ENCODE assay signal across 9 cellular contexts in the genomic region with DNA sequence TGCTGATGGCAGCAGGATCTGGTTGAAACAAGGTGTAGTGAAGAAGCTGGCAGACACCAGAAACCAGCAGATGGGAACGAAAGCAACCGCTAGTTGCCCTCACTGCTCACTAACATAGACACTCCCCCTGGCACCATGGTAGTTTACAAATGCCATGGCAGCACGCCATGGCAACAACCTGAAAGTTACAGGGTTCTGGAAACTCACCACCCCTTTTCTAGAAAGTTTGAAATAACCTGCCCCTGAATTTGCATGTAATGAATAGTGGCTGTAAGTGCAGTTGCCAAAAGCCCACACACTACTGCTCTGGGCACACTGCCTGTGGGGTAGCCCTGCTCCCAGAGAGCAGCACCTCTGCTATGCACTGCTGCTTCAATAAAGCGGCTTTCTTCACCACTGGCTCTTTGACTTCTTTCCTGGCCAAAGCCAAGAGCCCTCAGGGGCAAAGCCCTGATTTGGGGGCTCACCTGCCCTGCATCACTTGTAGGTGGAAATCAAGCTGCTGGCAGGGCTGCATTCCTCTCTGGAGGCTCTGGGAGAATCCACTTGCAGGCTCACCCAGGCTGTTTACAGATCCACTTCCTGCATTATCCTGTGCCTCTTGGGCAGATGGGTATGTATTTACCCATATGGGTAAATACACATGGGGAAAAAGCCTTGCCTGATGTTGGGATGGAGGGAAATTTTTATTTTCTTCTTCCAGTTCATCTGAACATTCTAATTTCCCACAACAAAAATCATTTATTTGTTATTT. TPM values are rescaled to one million over a fixed set of nuclear protein-coding genes. Genes with fewer than 3 reads are reported as not detected.
DNase-seq lines count a peak whose midpoint lies in the region; ATAC-seq lines count a peak whose summit lies in the region.
"Had no signal": no experiment of that assay in that cellular context is flagged by ENCODE, and none has a peak within 500 bp of the region (broad histone marks: within the 10 kb centered on the region; RNA-seq: fewer than 3 reads in every experiment).

No MANE protein-coding gene starts in this region.

- H3K4me3 Mint-ChIP-seq in activated CD4-positive, alpha-beta T cell treated with anti-CD3 and anti-CD28 coated beads for 36 hours, result no peak overlapping the region
- no peak overlapping the region for H3K4me3 Mint-ChIP-seq in central memory CD8-positive, alpha-beta T cell
- no peak overlapping the region for H3K4me3 Mint-ChIP-seq in stimulated activated naive B cell treated with anti-CD40 and anti-IgM and Interleukin-4, amounts not matched to agents 10 μg/mL and 1 μg/mL and 100 μg/mL, for 72 hours
- no peak overlapping the region for H3K4me3 Mint-ChIP-seq in T-helper 2 cell treated with Interferon-gamma antibody and Interleukin-4, amounts not matched to agents 5 μg/mL and 100 μg/mL, for 36 hours
- H3K4me3 Mint-ChIP-seq: nephron progenitor cell had no signal

- H3K27ac Mint-ChIP-seq in activated CD4-positive, alpha-beta T cell treated with anti-CD3 and anti-CD28 coated beads for 36 hours, result no peak overlapping the region
- H3K27ac Mint-ChIP-seq in central memory CD8-positive, alpha-beta T cell (ENCODE audit: low read depth), result no peak overlapping the region
- no peak overlapping the region for H3K27ac Mint-ChIP-seq in stimulated activated naive B cell treated with anti-CD40 and anti-IgM and Interleukin-4, amounts not matched to agents 10 μg/mL and 1 μg/mL and 100 μg/mL, for 72 hours
- H3K27ac Mint-ChIP-seq in T-helper 2 cell treated with Interferon-gamma antibody and Interleukin-4, amounts not matched to agents 5 μg/mL and 100 μg/mL, for 36 hours, result no peak overlapping the region
- H3K27ac Mint-ChIP-seq: nephron progenitor cell had no signal

- no peaks in the 10 kb centered on the region for H3K36me3 Mint-ChIP-seq in activated CD4-positive, alpha-beta T cell treated with anti-CD3 and anti-CD28 coated beads for 36 hours (ENCODE audit: low read depth)
- peaks cover under 1% of the 10 kb centered on the region for H3K36me3 Mint-ChIP-seq in central memory CD8-positive, alpha-beta T cell (ENCODE audit: insufficient read depth)
- no peaks in the 10 kb centered on the region for H3K36me3 Mint-ChIP-seq in stimulated activated naive B cell treated with anti-CD40 and anti-IgM and Interleukin-4, amounts not matched to agents 10 μg/mL and 1 μg/mL and 100 μg/mL, for 72 hours
- H3K36me3 Mint-ChIP-seq in T-helper 2 cell treated with Interferon-gamma antibody and Interleukin-4, amounts not matched to agents 5 μg/mL and 100 μg/mL, for 36 hours (ENCODE audit: low read depth), result no peaks in the 10 kb centered on the region

- peaks cover 10% of the 10 kb centered on the region for H3K4me1 Mint-ChIP-seq in activated CD4-positive, alpha-beta T cell treated with anti-CD3 and anti-CD28 coated beads for 36 hours
- peaks cover 3% of the 10 kb centered on the region for H3K4me1 Mint-ChIP-seq in central memory CD8-positive, alpha-beta T cell
- H3K4me1 Mint-ChIP-seq in stimulated activated naive B cell treated with anti-CD40 and anti-IgM and Interleukin-4, amounts not matched to agents 10 μg/mL and 1 μg/mL and 100 μg/mL, for 72 hours, result peaks cover 8 to 37% of the 10 kb centered on the region in 2 donors
- peaks cover 1% of the 10 kb centered on the region for H3K4me1 Mint-ChIP-seq in T-helper 2 cell treated with Interferon-gamma antibody and Interleukin-4, amounts not matched to agents 5 μg/mL and 100 μg/mL, for 36 hours (ENCODE audit: low read depth)

- no peaks in the 10 kb centered on the region for H3K27me3 Mint-ChIP-seq in activated CD4-positive, alpha-beta T cell treated with anti-CD3 and anti-CD28 coated beads for 36 hours
- no peaks in the 10 kb centered on the region for H3K27me3 Mint-ChIP-seq in central memory CD8-positive, alpha-beta T cell
- H3K27me3 Mint-ChIP-seq in stimulated activated naive B cell treated with anti-CD40 and anti-IgM and Interleukin-4, amounts not matched to agents 10 μg/mL and 1 μg/mL and 100 μg/mL, for 72 hours, result peaks cover 27 to 41% of the 10 kb centered on the region in 2 donors
- H3K27me3 Mint-ChIP-seq in T-helper 2 cell treated with Interferon-gamma antibody and Interleukin-4, amounts not matched to agents 5 μg/mL and 100 μg/mL, for 36 hours (ENCODE audit: low read depth), result peaks cover 5% of the 10 kb centered on the region

- peak; percentile 41 for DNase-seq in activated CD4-positive, alpha-beta T cell treated with anti-CD3 and anti-CD28 coated beads for 36 hours
- DNase-seq in activated CD4-positive, alpha-beta T cell treated with anti-CD3 and anti-CD28 coated beads, Interleukin-2, amount 50 U/mL, for 4 hours, result no peak
- DNase-seq in HT-29 (ENCODE audit: low spot score) (peak; percentile 29), NCI-H526 treated with DMSO at 0.1 percent for 48 hours (lab: John Stamatoyannopoulos, UW) (no peak), ureter (ENCODE audit: low spot score) (no peak)
- DNase-seq in central memory CD8-positive, alpha-beta T cell (ENCODE audit: low spot score in 2 of 2), result no peak
- peak; percentile 27 for DNase-seq in stimulated activated naive B cell treated with anti-CD40 and anti-IgM and Interleukin-4, amounts not matched to agents 10 μg/mL and 1 μg/mL and 100 μg/mL, for 72 hours
- no peak for DNase-seq in T-helper 2 cell treated with Interferon-gamma antibody and Interleukin-4, amounts not matched to agents 5 μg/mL and 100 μg/mL, for 36 hours (ENCODE audit: low spot score)
- DNase-seq: nephron progenitor cell had no signal

- no peaks in the 10 kb centered on the region for H3K9me3 Mint-ChIP-seq in activated CD4-positive, alpha-beta T cell treated with anti-CD3 and anti-CD28 coated beads for 36 hours (ENCODE audit: low read depth)
- no peaks in the 10 kb centered on the region for H3K9me3 Mint-ChIP-seq in central memory CD8-positive, alpha-beta T cell
- H3K9me3 Mint-ChIP-seq in stimulated activated naive B cell treated with anti-CD40 and anti-IgM and Interleukin-4, amounts not matched to agents 10 μg/mL and 1 μg/mL and 100 μg/mL, for 72 hours, result no peaks in the 10 kb centered on the region
- H3K9me3 Mint-ChIP-seq in T-helper 2 cell treated with Interferon-gamma antibody and Interleukin-4, amounts not matched to agents 5 μg/mL and 100 μg/mL, for 36 hours, result no peaks in the 10 kb centered on the region
- H3K9me3 Mint-ChIP-seq: nephron progenitor cell had no signal

- intact Hi-C loops in activated CD4-positive, alpha-beta T cell treated with anti-CD3 and anti-CD28 coated beads for 36 hours (cut with DNase I, micrococcal nuclease), result no loop called here

- POLR2A ChIA-PET in activated CD4-positive, alpha-beta T cell treated with anti-CD3 and anti-CD28 coated beads for 36 hours (lab: Charles Lee), result no interaction called here

- CTCF ChIA-PET in activated CD4-positive, alpha-beta T cell treated with anti-CD3 and anti-CD28 coated beads for 36 hours (lab: Charles Lee), result no interaction called here

- peak; percentile 50 for ATAC-seq in activated CD4-positive, alpha-beta T cell treated with anti-CD3 and anti-CD28 coated beads for 36 hours
- ATAC-seq in central memory CD8-positive, alpha-beta T cell (replicated peaks; ENCODE audit: extremely low read depth, poor library complexity, severe bottlenecking), result peak; percentile 52
- peak; percentile 84 to 88 for ATAC-seq in stimulated activated naive B cell treated with anti-CD40 and anti-IgM and Interleukin-4, amounts not matched to agents 10 μg/mL and 1 μg/mL and 100 μg/mL, for 72 hours (replicated peaks)

RNA-seq across cellular contexts. Expression of gene GP9, which starts 2.0 kb away (rescaled TPM):
- not detected for total RNA-seq in activated CD4-positive, alpha-beta T cell treated with anti-CD3 and anti-CD28 coated beads for 36 hours
- not detected in 2 replicates for total RNA-seq in HT-29 (2014; rRNA removed; shearing (Covaris generic))
- total RNA-seq in ureter, result not detected

RNA-seq across cellular contexts. Expression of gene EFCC1, which starts 57.5 kb away (rescaled TPM):
- total RNA-seq in activated CD4-positive, alpha-beta T cell treated with anti-CD3 and anti-CD28 coated beads for 36 hours, result under 1 TPM; 0.19 to 0.39 TPM
- total RNA-seq in HT-29 (2014; rRNA removed; shearing (Covaris generic)), result 0.25 TPM in 1 of 2 replicates, not detected in the other
- 2.1 TPM for total RNA-seq in ureter

Comparison
In these comparisons a context has a peak if more than half of its experiments do, and no peak if none do; other contexts are left out.
1. DNase-seq: peak in activated CD4-positive, alpha-beta T cell treated with anti-CD3 and anti-CD28 coated beads for 36 hours (single experiment), HT-29 (single experiment) and stimulated activated naive B cell treated with anti-CD40 and anti-IgM and Interleukin-4, amounts not matched to agents 10 μg/mL and 1 μg/mL and 100 μg/mL, for 72 hours (single experiment); none in activated CD4-positive, alpha-beta T cell treated with anti-CD3 and anti-CD28 coated beads, Interleukin-2, amount 50 U/mL, for 4 hours (0 of 2), central memory CD8-positive, alpha-beta T cell (0 of 2), NCI-H526 treated with DMSO at 0.1 percent for 48 hours (single experiment), ureter (single experiment) and T-helper 2 cell treated with Interferon-gamma antibody and Interleukin-4, amounts not matched to agents 5 μg/mL and 100 μg/mL, for 36 hours (single experiment).
2. Peak in every context shown above with its lines, with median percentiles within 50 percentile points of each other: ATAC-seq.